Comparison of ENCODE assay signal across 8 cellular contexts in the genomic region with DNA sequence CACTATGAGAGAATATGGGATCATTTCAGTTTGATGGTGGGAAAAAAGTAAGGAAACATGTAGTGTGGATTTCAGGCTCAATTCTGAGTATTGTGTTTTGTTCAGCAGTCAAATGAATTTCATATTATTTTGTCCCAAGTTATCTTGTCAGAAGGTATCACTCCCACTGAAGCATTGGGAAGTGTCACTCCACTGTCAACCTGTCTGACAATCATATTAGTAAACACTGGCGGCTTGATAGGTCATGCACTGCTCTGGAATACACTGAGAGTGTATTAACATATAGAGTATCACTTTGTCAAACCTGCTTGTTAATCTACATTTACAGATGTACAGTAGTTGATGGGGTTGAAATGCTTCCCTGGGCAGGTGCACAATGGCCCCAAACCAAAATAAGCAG.
"Had no signal": no experiment of that assay in that cellular context is flagged by ENCODE, and none has a peak within 500 bp of the region (broad histone marks: within the 10 kb centered on the region; RNA-seq: fewer than 3 reads in every experiment).

No MANE protein-coding gene starts in this region.

- H2AFZ ChIP-seq: GM23248, GM23338 had no signal

- H3K27ac ChIP-seq: GM23248 had no signal

- H3K36me3 ChIP-seq: HAP-1 had no signal

- H3K4me2 ChIP-seq: GM23338 had no signal

- H3K4me3 ChIP-seq: GM23248, GM23338, HAP-1 had no signal

- DNase-seq: GM23248, GOT3, H7, H9, HCEC 1CT, HFFc6 had no signal

- H3K9ac ChIP-seq: GM23248 had no signal

- H3K9me3 ChIP-seq: HAP-1 had no signal
